Comparison of ENCODE assay signal across 21 cellular contexts in the genomic region with DNA sequence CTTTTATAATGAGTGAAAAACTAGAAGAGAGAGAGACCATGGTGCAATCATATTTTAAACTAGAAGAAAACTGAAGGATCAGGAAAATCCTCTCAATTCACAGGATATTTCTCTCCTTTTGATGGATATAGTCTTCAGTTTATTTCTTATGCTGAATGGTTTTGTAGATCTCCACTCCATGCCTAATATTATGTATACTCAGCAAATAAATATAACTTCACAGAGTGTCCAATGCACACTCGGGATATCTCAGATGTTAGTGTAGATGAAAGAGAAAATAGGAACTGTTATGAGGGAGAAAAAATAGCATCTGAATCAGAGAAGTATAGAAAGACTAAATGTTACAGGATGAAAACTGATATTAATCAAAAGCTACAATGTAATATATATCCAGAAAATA.
DNase-seq lines count a peak whose midpoint lies in the region; ATAC-seq, FAIRE-seq and TF ChIP-seq lines count a peak whose summit lies in the region.
"Had no signal": no experiment of that assay in that cellular context is flagged by ENCODE, and none has a peak within 500 bp of the region (broad histone marks: within the 10 kb centered on the region; RNA-seq: fewer than 3 reads in every experiment).

No MANE protein-coding gene starts in this region.

- H3K27me3 ChIP-seq in IMR-90 (ENCODE audit: control insufficient read depth, insufficient read depth, low read length) (no peaks in the 10 kb centered on the region), osteoblast (ENCODE audit: insufficient read depth, low read length) (no peaks in the 10 kb centered on the region), mesenchymal stem cell (ENCODE audit: control insufficient read depth in 1 of 2, insufficient read depth in 1 of 2, low read length in 2 of 2) (no peaks in the 10 kb centered on the region), endodermal cell (ENCODE audit: control insufficient read depth, insufficient read depth, low read length, poor library complexity, severe bottlenecking) (no peaks in the 10 kb centered on the region)
- H3K27me3 ChIP-seq: BE2C, BLaER1 had no signal

- no peak overlapping the region for H3K27ac ChIP-seq in IMR-90 (ENCODE audit: insufficient read depth, low read length)
- H3K27ac ChIP-seq in osteoblast (ENCODE audit: low read depth, low read length): no peak overlapping the region
- H3K27ac ChIP-seq in mesenchymal stem cell (ENCODE audit: low read length, poor library complexity, severe bottlenecking): no peak overlapping the region
- no peak overlapping the region for H3K27ac ChIP-seq in endodermal cell (ENCODE audit: low read depth, low read length)
- H3K27ac ChIP-seq: BLaER1 had no signal

- WGBS in IMR-90 (ENCODE audit: extremely low coverage in 2 of 2, insufficient read length in 1 of 2), 2 experiments: no CpG with 5 or more reads among the region's 1 CpG
- WGBS in mesenchymal stem cell: 100% methylated on average over 1 of the region's 1 CpG
- WGBS in endodermal cell (ENCODE audit: insufficient coverage in 1 of 2, insufficient read length in 1 of 2), 2 experiments: 80 to 100% methylated on average over 1 of the region's 1 CpG

- no peak overlapping the region for H2BK15ac ChIP-seq in IMR-90 (ENCODE audit: low read depth, low read length)
- no peak overlapping the region for H2BK15ac ChIP-seq in mesenchymal stem cell (ENCODE audit: low read depth, poor library complexity, severe bottlenecking)

- POLR2A ChIA-PET in IMR-90 (lab: Charles Lee; ENCODE audit: unreplicated experiment): no interaction called here

- H4K91ac ChIP-seq in IMR-90 (ENCODE audit: insufficient read depth, low read depth, low read length) (no peak overlapping the region), mesenchymal stem cell (ENCODE audit: low read length) (no peak overlapping the region)

- ATAC-seq in IMR-90 (ENCODE audit: low read depth): no peak

- no peak overlapping the region for H3K14ac ChIP-seq in IMR-90 (replicated peaks; ENCODE audit: low read depth, low read length)
- no peak overlapping the region for H3K14ac ChIP-seq in mesenchymal stem cell (ENCODE audit: low read length in 2 of 2)

- H3K79me2 ChIP-seq in osteoblast (ENCODE audit: insufficient read depth, low read length): no peaks in the 10 kb centered on the region

- H3K27ac Mint-ChIP-seq in endodermal cell: no peak overlapping the region
- H3K27ac Mint-ChIP-seq: CD14-positive monocyte; CD4-positive, alpha-beta memory T cell; CD4-positive, CD25-positive, alpha-beta regulatory T cell; CD8-positive, alpha-beta memory T cell had no signal

- BruUV-seq in IMR-90 (replicated peaks; lab: Mats Ljungman, UMichigan): no TSS peak

- H3K27me3 Mint-ChIP-seq in endodermal cell (ENCODE audit: insufficient read depth): no peaks in the 10 kb centered on the region
- H3K27me3 Mint-ChIP-seq: CD4-positive, alpha-beta memory T cell; CD4-positive, CD25-positive, alpha-beta regulatory T cell; CD8-positive, alpha-beta memory T cell had no signal

- H2BK5ac ChIP-seq in IMR-90 (ENCODE audit: low read depth, low read length, poor library complexity, severe bottlenecking) (no peak overlapping the region), mesenchymal stem cell (ENCODE audit: low read depth, low read length, poor library complexity, severe bottlenecking) (no peak overlapping the region)

- dilution Hi-C loops in IMR-90 (cut with HindIII; ENCODE audit: low sequenced_read_pairs, unreplicated experiment): no loop called here

- no peak overlapping the region for H2BK12ac ChIP-seq in mesenchymal stem cell (ENCODE audit: low read length in 2 of 2)

- intact Hi-C loops in IMR-90 (cut with micrococcal nuclease): no loop called here

- H3K9me1 ChIP-seq in IMR-90 (ENCODE audit: insufficient read depth, low read length): no peaks in the 10 kb centered on the region

- H3K79me1 ChIP-seq in IMR-90 (ENCODE audit: low read depth in 1 of 2, low read length in 2 of 2) (no peaks in the 10 kb centered on the region), mesenchymal stem cell (replicated peaks; ENCODE audit: low read length, poor library complexity, severe bottlenecking) (no peaks in the 10 kb centered on the region)

- no peak overlapping the region for H3K56ac ChIP-seq in IMR-90 (ENCODE audit: extremely low read depth, insufficient read depth, low read length)

- CTCF ChIA-PET in IMR-90 (lab: Yijun Ruan, JAX): interaction anchor here (1.0 kb wide), 1 partner anchor 10 kb away, joined by 3 read pairs; no protein-coding TSS in a partner anchor

- no peak overlapping the region for H3K4me3 Mint-ChIP-seq in endodermal cell
- H3K4me3 Mint-ChIP-seq: CD14-positive monocyte; CD4-positive, alpha-beta memory T cell; CD4-positive, CD25-positive, alpha-beta regulatory T cell; CD8-positive, alpha-beta memory T cell had no signal

- H3K9ac ChIP-seq in IMR-90 (ENCODE audit: low read depth, low read length) (no peak overlapping the region), mesenchymal stem cell (ENCODE audit: low read length) (no peak overlapping the region), endodermal cell (ENCODE audit: extremely low read depth, low read length, poor library complexity, severe bottlenecking) (no peak overlapping the region)
- H3K9ac ChIP-seq: BLaER1 had no signal

- H3K4me1 Mint-ChIP-seq in endodermal cell: no peaks in the 10 kb centered on the region
- H3K4me1 Mint-ChIP-seq: CD14-positive monocyte; CD4-positive, alpha-beta memory T cell; CD4-positive, CD25-positive, alpha-beta regulatory T cell; CD8-positive, alpha-beta memory T cell had no signal

- H3K36me3 Mint-ChIP-seq in endodermal cell (ENCODE audit: low read depth): no peaks in the 10 kb centered on the region
- H3K36me3 Mint-ChIP-seq: CD14-positive monocyte; CD4-positive, alpha-beta memory T cell; CD4-positive, CD25-positive, alpha-beta regulatory T cell; CD8-positive, alpha-beta memory T cell had no signal

- H3K9me3 ChIP-seq in IMR-90 (ENCODE audit: control insufficient read depth, insufficient read depth, low read length) (0 out of 2 replicates have a peak, but pooled peaks cover 2% of the 10 kb centered on the region), osteoblast (ENCODE audit: low read depth, low read length) (no peaks in the 10 kb centered on the region), mesenchymal stem cell (ENCODE audit: control insufficient read depth, low read length) (peaks cover 7% of the 10 kb centered on the region), endodermal cell (ENCODE audit: control insufficient read depth, low read length) (peaks cover 9% of the 10 kb centered on the region)
- H3K9me3 ChIP-seq: BE2C had no signal

- no peaks in the 10 kb centered on the region for H3K4me1 ChIP-seq in IMR-90 (ENCODE audit: control insufficient read depth, insufficient read depth, low read length)
- no peaks in the 10 kb centered on the region for H3K4me1 ChIP-seq in osteoblast (ENCODE audit: insufficient read depth, low read length)
- no peaks in the 10 kb centered on the region for H3K4me1 ChIP-seq in mesenchymal stem cell (ENCODE audit: control insufficient read depth, insufficient read depth, low read depth, low read length)
- H3K4me1 ChIP-seq in endodermal cell (ENCODE audit: control insufficient read depth, insufficient read depth, low read length): no peaks in the 10 kb centered on the region
- H3K4me1 ChIP-seq: BE2C had no signal

- H3K4me2 ChIP-seq in IMR-90 (ENCODE audit: low read depth, low read length) (no peak overlapping the region), osteoblast (ENCODE audit: insufficient read depth, low read length) (no peak overlapping the region), mesenchymal stem cell (ENCODE audit: low read length, poor library complexity, severe bottlenecking) (no peak overlapping the region)
- H3K4me2 ChIP-seq: BLaER1 had no signal

- H4K20me1 ChIP-seq in IMR-90 (ENCODE audit: insufficient read depth, low read length) (no peaks in the 10 kb centered on the region), osteoblast (ENCODE audit: insufficient read depth, low read length) (no peaks in the 10 kb centered on the region)
- H4K20me1 ChIP-seq: BLaER1 had no signal

- no peak overlapping the region for H3K18ac ChIP-seq in IMR-90 (ENCODE audit: low read depth, low read length)
- H3K18ac ChIP-seq in mesenchymal stem cell (ENCODE audit: low read depth in 1 of 2, low read length in 2 of 2): no peak overlapping the region

- in situ Hi-C loops in IMR-90 (cut with MboI; ENCODE audit: low sequenced_read_pairs): no loop called here

- DNase-seq in D721Med (ENCODE audit: insufficient read length, low spot score) (no peak), IMR-90 (no peak), osteoblast (ENCODE audit: insufficient read length, low spot score, missing footprints) (peak; percentile 29), mesenchymal stem cell (no peak), endodermal cell (no peak)
- DNase-seq: 8988T; ACHN; BE2C; C1 segment of cervical spinal cord; CD4-positive, alpha-beta memory T cell; CD4-positive, CD25-positive, alpha-beta regulatory T cell; CD8-positive, alpha-beta memory T cell; COR-L47; DMS79 treated with DMSO at 0.1 percent for 48 hours; GF-D8 had no signal

- H3K23ac ChIP-seq in IMR-90 (ENCODE audit: low read depth, low read length) (no peak overlapping the region), mesenchymal stem cell (ENCODE audit: low read length in 2 of 2) (no peak overlapping the region)

- no peaks in the 10 kb centered on the region for H3K9me3 Mint-ChIP-seq in endodermal cell

- no peak overlapping the region for H3K4ac ChIP-seq in IMR-90 (ENCODE audit: low read depth, low read length)
- no peak overlapping the region for H3K4ac ChIP-seq in mesenchymal stem cell (ENCODE audit: low read depth in 1 of 2, low read length in 2 of 2)

- H2AK5ac ChIP-seq in IMR-90 (ENCODE audit: low read depth, low read length): no peak overlapping the region
- no peak overlapping the region for H2AK5ac ChIP-seq in mesenchymal stem cell (ENCODE audit: low read length, severe bottlenecking)

- no peak overlapping the region for H2BK20ac ChIP-seq in IMR-90 (ENCODE audit: low read depth, low read length)

- no peak overlapping the region for H2AK9ac ChIP-seq in IMR-90 (replicated peaks; ENCODE audit: low read depth, low read length, poor library complexity)

- no peak overlapping the region for H2BK120ac ChIP-seq in IMR-90 (ENCODE audit: low read depth, low read length)
- no peak overlapping the region for H2BK120ac ChIP-seq in mesenchymal stem cell (ENCODE audit: low read depth, low read length)

- H3K36me3 ChIP-seq in IMR-90 (ENCODE audit: control insufficient read depth, insufficient read depth, low read length) (no peaks in the 10 kb centered on the region), osteoblast (ENCODE audit: insufficient read depth, low read length) (no peaks in the 10 kb centered on the region), mesenchymal stem cell (ENCODE audit: control insufficient read depth in 1 of 2, insufficient read depth in 2 of 2, low read depth in 1 of 2, low read length in 2 of 2) (no peaks in the 10 kb centered on the region), endodermal cell (ENCODE audit: control insufficient read depth, insufficient read depth, low read length) (no peaks in the 10 kb centered on the region)
- H3K36me3 ChIP-seq: BE2C, BLaER1 had no signal

- FAIRE-seq in D721Med (lab: Jason Lieb, UNC): peak; percentile 6
- FAIRE-seq: A204.1, G401.6, GM12891, GM19239 had no signal

- TF ChIP-seq RAD21 in IMR-90 (IDR thresholded peaks at IDR 0.05; ENCODE audit: low read length): no peak

- no peak for TF ChIP-seq CTCF in D721Med (IDR thresholded peaks at IDR 0.05; ENCODE audit: insufficient read depth, missing control alignments)
- no peak for TF ChIP-seq CTCF in IMR-90 (conservative IDR thresholded peaks at IDR 0.05; ENCODE audit: low read depth, low read length)
- TF ChIP-seq CTCF in osteoblast (IDR thresholded peaks at IDR 0.05; ENCODE audit: extremely low read depth, low read depth, low read length): no peak
- TF ChIP-seq CTCF in endodermal cell (conservative IDR thresholded peaks at IDR 0.05): no peak

- H3K4me3 ChIP-seq in IMR-90 (ENCODE audit: insufficient read depth, low read depth, low read length): no peak overlapping the region
- no peak overlapping the region for H3K4me3 ChIP-seq in osteoblast (ENCODE audit: insufficient read depth, low read length)
- no peak overlapping the region for H3K4me3 ChIP-seq in mesenchymal stem cell (ENCODE audit: insufficient read depth in 1 of 2, low read depth in 1 of 2, low read length in 2 of 2)
- no peak overlapping the region for H3K4me3 ChIP-seq in endodermal cell (ENCODE audit: low read length)
- H3K4me3 ChIP-seq: BLaER1 had no signal

- H4K5ac ChIP-seq in IMR-90 (ENCODE audit: low read depth, low read length): no peak overlapping the region

- H4K8ac ChIP-seq in IMR-90 (ENCODE audit: low read depth in 2 of 2, low read length in 2 of 2) (no peak overlapping the region), mesenchymal stem cell (ENCODE audit: low read length) (no peak overlapping the region)

- no peak overlapping the region for H2AFZ ChIP-seq in IMR-90 (replicated peaks; ENCODE audit: low read length, poor library complexity)
- no peak overlapping the region for H2AFZ ChIP-seq in osteoblast (ENCODE audit: low read length)
- H2AFZ ChIP-seq in mesenchymal stem cell (ENCODE audit: low read depth, low read length): no peak overlapping the region

- TF ChIP-seq POLR2A in IMR-90 (IDR thresholded peaks at IDR 0.05; ENCODE audit: low read depth, low read length): no peak
